9 cellular contexts compared by ENCODE assay signal in genomic region chr10:110387983-110388681, GRCh38.
A peak's percentile ranks its signal among the peaks of the same experiment; 100 is the strongest.
DNase-seq lines count a peak whose midpoint lies in the region; ATAC-seq and TF ChIP-seq lines count a peak whose summit lies in the region.
"Had no signal": no experiment of that assay in that cellular context is flagged by ENCODE, and none has a peak within 500 bp of the region (broad histone marks: within the 10 kb centered on the region; RNA-seq: fewer than 3 reads in every experiment).

No MANE protein-coding gene starts in this region.

- H3K27me3 Mint-ChIP-seq in CD8-positive, alpha-beta memory T cell = no peaks in the 10 kb centered on the region
- peaks cover 2% of the 10 kb centered on the region for H3K27me3 Mint-ChIP-seq in activated naive CD8-positive, alpha-beta T cell treated with anti-CD3 and anti-CD28 coated beads, Interleukin-2, amount 10 ng/mL, durations not matched to agents 7 days and 5 days

- no peak overlapping the region for H3K27ac ChIP-seq in CD8-positive, alpha-beta memory T cell (ENCODE audit: low read depth, low read length)
- H3K27ac ChIP-seq in upper lobe of right lung = no peak overlapping the region

- peak overlapping the region in 6 of 8 donors; percentile 7 to 93 (median 59) for H3K27ac Mint-ChIP-seq in CD8-positive, alpha-beta memory T cell
- peak overlapping the region; percentile 18 for H3K27ac Mint-ChIP-seq in activated naive CD8-positive, alpha-beta T cell treated with anti-CD3 and anti-CD28 coated beads, Interleukin-2, amount 10 ng/mL, durations not matched to agents 7 days and 5 days

- DNase-seq in CD8-positive, alpha-beta memory T cell = peak in 4 of 5 donors; percentile 2 to 45 (median 4)
- peak; percentile 39 for DNase-seq in activated naive CD8-positive, alpha-beta T cell treated with anti-CD3 and anti-CD28 coated beads, Interleukin-2, amount 10 ng/mL, durations not matched to agents 7 days and 5 days
- DNase-seq in GOT3 (lab: John Stamatoyannopoulos, UW) (no peak), NCI-H146 (lab: John Stamatoyannopoulos, UW) (no peak), NCI-H69 (lab: John Stamatoyannopoulos, UW) (no peak), upper lobe of right lung (no peak)

- H3K4me1 Mint-ChIP-seq in CD8-positive, alpha-beta memory T cell = peaks cover 17 to 22% (median 19%) of the 10 kb centered on the region in 3 donors
- peaks cover 22% of the 10 kb centered on the region for H3K4me1 Mint-ChIP-seq in activated naive CD8-positive, alpha-beta T cell treated with anti-CD3 and anti-CD28 coated beads, Interleukin-2, amount 10 ng/mL, durations not matched to agents 7 days and 5 days

- ATAC-seq in GM19468 (IDR thresholded peaks at IDR 0.05; ENCODE audit: extremely low read depth, unreplicated experiment) (peak; percentile 75), HG03460 (IDR thresholded peaks at IDR 0.05; ENCODE audit: unreplicated experiment) (peak; percentile 85), upper lobe of right lung (no peak)
- ATAC-seq in activated naive CD8-positive, alpha-beta T cell treated with anti-CD3 and anti-CD28 coated beads, Interleukin-2, amount 10 ng/mL, durations not matched to agents 7 days and 5 days (ENCODE audit: low read depth) = peak; percentile 64

- no peaks in the 10 kb centered on the region for H3K9me3 ChIP-seq in CD8-positive, alpha-beta memory T cell (ENCODE audit: low read length)
- H3K9me3 ChIP-seq in upper lobe of right lung = no peaks in the 10 kb centered on the region

- H3K36me3 Mint-ChIP-seq in CD8-positive, alpha-beta memory T cell = no peaks in the 10 kb centered on the region
- H3K36me3 Mint-ChIP-seq in activated naive CD8-positive, alpha-beta T cell treated with anti-CD3 and anti-CD28 coated beads, Interleukin-2, amount 10 ng/mL, durations not matched to agents 7 days and 5 days = no peaks in the 10 kb centered on the region
- H3K36me3 Mint-ChIP-seq: brain had no signal

- peaks cover 13% of the 10 kb centered on the region for H3K4me1 ChIP-seq in CD8-positive, alpha-beta memory T cell (ENCODE audit: insufficient read depth, low read length)
- H3K4me1 ChIP-seq in upper lobe of right lung = peaks cover 14% of the 10 kb centered on the region

- POLR2A ChIA-PET in CD8-positive, alpha-beta memory T cell (lab: Charles Lee) = no interaction called here
- POLR2A ChIA-PET in activated naive CD8-positive, alpha-beta T cell treated with anti-CD3 and anti-CD28 coated beads, Interleukin-2, amount 10 ng/mL, durations not matched to agents 7 days and 5 days (lab: Charles Lee) = interaction anchor here (1.0 kb wide), 1 partner anchor 110 kb away, joined by 3 read pairs; no protein-coding TSS in a partner anchor

- no peaks in the 10 kb centered on the region for H3K36me3 ChIP-seq in CD8-positive, alpha-beta memory T cell (ENCODE audit: insufficient read depth, low read length)
- H3K36me3 ChIP-seq in upper lobe of right lung = no peaks in the 10 kb centered on the region

- H3K4me3 ChIP-seq in CD8-positive, alpha-beta memory T cell (ENCODE audit: low read length) = no peak overlapping the region
- no peak overlapping the region for H3K4me3 ChIP-seq in upper lobe of right lung

- no peaks in the 10 kb centered on the region for H3K9me3 Mint-ChIP-seq in CD8-positive, alpha-beta memory T cell
- H3K9me3 Mint-ChIP-seq in activated naive CD8-positive, alpha-beta T cell treated with anti-CD3 and anti-CD28 coated beads, Interleukin-2, amount 10 ng/mL, durations not matched to agents 7 days and 5 days = no peaks in the 10 kb centered on the region
- H3K9me3 Mint-ChIP-seq: brain had no signal

- no peaks in the 10 kb centered on the region for H3K27me3 ChIP-seq in CD8-positive, alpha-beta memory T cell (ENCODE audit: insufficient read depth, low read length, poor library complexity, severe bottlenecking)
- H3K27me3 ChIP-seq in upper lobe of right lung = no peaks in the 10 kb centered on the region

- CTCF ChIA-PET in CD8-positive, alpha-beta memory T cell (lab: Charles Lee) = no interaction called here

- intact Hi-C loops in upper lobe of right lung (cut with DNase I) = no loop called here

- H3K4me3 Mint-ChIP-seq in CD8-positive, alpha-beta memory T cell = peak overlapping the region in 1 of 7 donors; percentile 44
- peak overlapping the region; percentile 51 for H3K4me3 Mint-ChIP-seq in activated naive CD8-positive, alpha-beta T cell treated with anti-CD3 and anti-CD28 coated beads, Interleukin-2, amount 10 ng/mL, durations not matched to agents 7 days and 5 days
- H3K4me3 Mint-ChIP-seq: brain had no signal

- no peak for TF ChIP-seq CTCF in upper lobe of right lung (IDR thresholded peaks at IDR 0.05)

Comparison
In these comparisons a context has a peak if more than half of its experiments do, and no peak if none do; other contexts are left out.
1. DNase-seq: peak in CD8-positive, alpha-beta memory T cell (4 of 5) and activated naive CD8-positive, alpha-beta T cell treated with anti-CD3 and anti-CD28 coated beads, Interleukin-2, amount 10 ng/mL, durations not matched to agents 7 days and 5 days (single experiment); none in GOT3 (single experiment), NCI-H146 (single experiment), NCI-H69 (single experiment) and upper lobe of right lung (single experiment).